In the genomic region with DNA sequence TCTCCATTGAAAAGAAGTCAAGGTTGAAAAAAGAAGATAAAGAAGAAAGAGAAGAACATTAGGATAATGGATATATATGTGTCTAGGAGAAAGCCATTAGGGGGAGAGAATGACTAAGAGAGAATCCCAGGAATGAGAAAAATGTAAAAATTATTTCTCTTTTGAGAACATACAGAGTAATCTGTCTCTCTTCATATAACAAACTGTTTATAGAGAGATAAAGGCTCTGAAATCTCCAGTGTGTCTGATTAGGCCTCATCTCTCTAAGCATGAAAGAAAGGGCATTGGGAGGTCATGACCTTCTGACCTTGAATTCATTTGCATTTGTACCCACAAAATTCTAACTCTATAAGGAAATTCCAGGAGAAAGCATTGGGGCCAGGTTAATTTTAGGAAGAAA, we compare ENCODE assay signal across 1 cellular context.
A peak's percentile ranks its signal among the peaks of the same experiment; 100 is the strongest.
TF ChIP-seq lines count a peak whose summit lies in the region.

No MANE protein-coding gene starts in this region.

TF ChIP-seq in SK-N-SH treated with all-trans-retinoic acid at 6 μM for 48 hours, 23 proteins besides CTCF, POLR2A, EP300 and RAD21 (continued from another document):
- TF ChIP-seq, protein P1, sequence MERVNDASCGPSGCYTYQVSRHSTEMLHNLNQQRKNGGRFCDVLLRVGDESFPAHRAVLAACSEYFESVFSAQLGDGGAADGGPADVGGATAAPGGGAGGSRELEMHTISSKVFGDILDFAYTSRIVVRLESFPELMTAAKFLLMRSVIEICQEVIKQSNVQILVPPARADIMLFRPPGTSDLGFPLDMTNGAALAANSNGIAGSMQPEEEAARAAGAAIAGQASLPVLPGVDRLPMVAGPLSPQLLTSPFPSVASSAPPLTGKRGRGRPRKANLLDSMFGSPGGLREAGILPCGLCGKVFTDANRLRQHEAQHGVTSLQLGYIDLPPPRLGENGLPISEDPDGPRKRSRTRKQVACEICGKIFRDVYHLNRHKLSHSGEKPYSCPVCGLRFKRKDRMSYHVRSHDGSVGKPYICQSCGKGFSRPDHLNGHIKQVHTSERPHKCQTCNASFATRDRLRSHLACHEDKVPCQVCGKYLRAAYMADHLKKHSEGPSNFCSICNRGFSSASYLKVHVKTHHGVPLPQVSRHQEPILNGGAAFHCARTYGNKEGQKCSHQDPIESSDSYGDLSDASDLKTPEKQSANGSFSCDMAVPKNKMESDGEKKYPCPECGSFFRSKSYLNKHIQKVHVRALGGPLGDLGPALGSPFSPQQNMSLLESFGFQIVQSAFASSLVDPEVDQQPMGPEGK (CRISPR knock-in tag; IDR thresholded peaks at IDR 0.05; ENCODE audit: borderline replicate concordance), result peak; percentile 84
- peak; percentile 100 for TF ChIP-seq ISL1 (CRISPR knock-in tag; IDR thresholded peaks at IDR 0.05)
- 0 out of 2 replicates have a peak, but pooled peaks have one; percentile 32 for TF ChIP-seq TSHZ2 (CRISPR knock-in tag; IDR thresholded peaks at IDR 0.05)
- peak; percentile 74 for TF ChIP-seq GLIS3 (CRISPR knock-in tag; IDR thresholded peaks at IDR 0.05)
TF ChIP-seq in SK-N-SH treated with all-trans-retinoic acid at 6 μM for 48 hours: peak in this region for 13.
